ENCODE assay signal across 2 cellular contexts in genomic region chr9:131349881-131350563, GRCh38.
TF ChIP-seq lines count a peak whose summit lies in the region.

No MANE protein-coding gene starts in this region.

TF ChIP-seq in IMR-90, 13 proteins besides CTCF, POLR2A, EP300 and RAD21:
- TF ChIP-seq MAFK (IDR thresholded peaks at IDR 0.05; ENCODE audit: low read depth, low read length) (no peak), NFE2L2 (IDR thresholded peaks at IDR 0.05; ENCODE audit: low read depth, low read length) (no peak), USF2 (IDR thresholded peaks at IDR 0.05; ENCODE audit: low read depth, low read length) (no peak), SMC3 (IDR thresholded peaks at IDR 0.05; ENCODE audit: low read depth, low read length) (peak; percentile 80), ELK1 (IDR thresholded peaks at IDR 0.05; ENCODE audit: borderline replicate concordance, low read depth, low read length) (no peak), BHLHE40 (IDR thresholded peaks at IDR 0.05; ENCODE audit: low read depth, low read length) (no peak), CHD1 (IDR thresholded peaks at IDR 0.05; ENCODE audit: low read depth, low read length) (no peak), MAZ (IDR thresholded peaks at IDR 0.05; ENCODE audit: borderline replicate concordance, low read depth, low read length) (peak; percentile 40; the same call in 1 of the 2 replicates), RCOR1 (IDR thresholded peaks at IDR 0.05; ENCODE audit: insufficient replicate concordance, low read length) (no peak), CEBPB (IDR thresholded peaks at IDR 0.05; ENCODE audit: low read depth, low read length) (no peak), FOS (IDR thresholded peaks at IDR 0.05; ENCODE audit: low read depth, low read length) (no peak), MXI1 (IDR thresholded peaks at IDR 0.05; ENCODE audit: borderline replicate concordance, low read depth, low read length) (no peak), RFX5 (IDR thresholded peaks at IDR 0.05; ENCODE audit: low read depth, low read length) (no peak)

TF ChIP-seq in endothelial cell of umbilical vein, 7 proteins besides CTCF, POLR2A, EP300 and RAD21:
- no peak for TF ChIP-seq MYC (IDR thresholded peaks at IDR 0.05; ENCODE audit: low read depth, low read length)
- TF ChIP-seq EZH2 (IDR thresholded peaks at IDR 0.05; ENCODE audit: borderline replicate concordance, low read depth, low read length, severe bottlenecking): no peak
- TF ChIP-seq POLR2AphosphoS5 (IDR thresholded peaks at IDR 0.05; ENCODE audit: insufficient read depth, low read depth, low read length): no peak
- no peak for TF ChIP-seq JUN (IDR thresholded peaks at IDR 0.05; ENCODE audit: borderline replicate concordance, insufficient read depth, insufficient read length, low read depth)
- TF ChIP-seq GATA2 (IDR thresholded peaks at IDR 0.05; ENCODE audit: insufficient read depth, insufficient read length, low read depth, low read length): no peak
- no peak for TF ChIP-seq FOS (IDR thresholded peaks at IDR 0.05; ENCODE audit: borderline replicate concordance, insufficient read depth, low read length)
- TF ChIP-seq MAX (IDR thresholded peaks at IDR 0.05; ENCODE audit: insufficient read depth, insufficient read length): no peak
